9 cellular contexts compared by ENCODE assay signal in genomic region chr20:1946762-1947534, GRCh38. TPM values are rescaled to one million over a fixed set of nuclear protein-coding genes. Genes with fewer than 3 reads are reported as not detected.
DNase-seq lines count a peak whose midpoint lies in the region; ATAC-seq and TF ChIP-seq lines count a peak whose summit lies in the region.
"Had no signal": no experiment of that assay in that cellular context is flagged by ENCODE, and none has a peak within 500 bp of the region (broad histone marks: within the 10 kb centered on the region; RNA-seq: fewer than 3 reads in every experiment).

No MANE protein-coding gene starts in this region.

- H3K9me3 Mint-ChIP-seq in glutamatergic neuron (ENCODE audit: unreplicated experiment) = peaks cover 1% of the 10 kb centered on the region

- POLR2A ChIA-PET in PC-3 (lab: Charles Lee; ENCODE audit: unreplicated experiment) = no interaction called here

- H3K4me2 ChIP-seq in PC-3 (ENCODE audit: low read length) = peak overlapping the region; percentile 77
- H3K4me2 ChIP-seq in neural cell (ENCODE audit: low read length) = no peak overlapping the region

- peak; percentile 45 for ATAC-seq in PC-3
- ATAC-seq in HG03342 (IDR thresholded peaks at IDR 0.05; ENCODE audit: unreplicated experiment) = no peak

- H3K27me3 Mint-ChIP-seq in glutamatergic neuron (ENCODE audit: unreplicated experiment) = peaks cover 13% of the 10 kb centered on the region

- H3K36me3 Mint-ChIP-seq in glutamatergic neuron (ENCODE audit: unreplicated experiment) = no peaks in the 10 kb centered on the region

- BruUV-seq in PC-3 (replicated peaks; lab: Mats Ljungman, UMichigan) = no TSS peak

- H3K27ac ChIP-seq in PC-3 (ENCODE audit: low read length) (no peak overlapping the region), neural cell (ENCODE audit: low read length) (no peak overlapping the region)

- H3F3A ChIP-seq in PC-3 (ENCODE audit: low read length, unreplicated experiment) = no peaks in the 10 kb centered on the region
- no peaks in the 10 kb centered on the region for H3F3A ChIP-seq in neural cell (ENCODE audit: insufficient read depth, low read length, poor library complexity, severe bottlenecking)

- peaks cover 18% of the 10 kb centered on the region for H3K4me1 Mint-ChIP-seq in glutamatergic neuron (ENCODE audit: low read depth, unreplicated experiment)

- intact Hi-C loops in PC-3 (cut with micrococcal nuclease) = loop anchor here (10.0 kb wide), 1 partner anchor 142 kb away; no protein-coding TSS in a partner anchor
- intact Hi-C loops in posterior cingulate gyrus (cut with DNase I) = no loop called here

- peaks cover 6% of the 10 kb centered on the region; the same call in 1 of the 2 replicates for H3K4me1 ChIP-seq in PC-3 (ENCODE audit: insufficient read depth, low read length)

- H3K27me3 ChIP-seq in PC-3 (ENCODE audit: low read length) = peaks cover 35% of the 10 kb centered on the region
- H3K27me3 ChIP-seq in neural cell (ENCODE audit: insufficient read depth, low read depth, low read length) = peaks cover 22% of the 10 kb centered on the region

- no peak for TF ChIP-seq EP300 in neural cell (conservative IDR thresholded peaks at IDR 0.05; ENCODE audit: poor library complexity, severe bottlenecking)

- no peaks in the 10 kb centered on the region for H3K79me2 ChIP-seq in PC-3 (ENCODE audit: low read length)
- no peaks in the 10 kb centered on the region for H3K79me2 ChIP-seq in neural cell (replicated peaks; ENCODE audit: insufficient read depth, low read length)

- H3K9me2 ChIP-seq in PC-3 (replicated peaks; ENCODE audit: low read length) (no peaks in the 10 kb centered on the region), neural cell (ENCODE audit: insufficient read depth, low read length) (no peaks in the 10 kb centered on the region)

- H3K9ac ChIP-seq in PC-3 (ENCODE audit: low read length) = no peak overlapping the region
- no peak overlapping the region for H3K9ac ChIP-seq in neural cell (ENCODE audit: low read length)

- H4K20me1 ChIP-seq in PC-3 (ENCODE audit: low read length) (no peaks in the 10 kb centered on the region), neural cell (ENCODE audit: insufficient read depth) (no peaks in the 10 kb centered on the region)

- TF ChIP-seq RAD21 in neural cell (conservative IDR thresholded peaks at IDR 0.05) = no peak

- peak overlapping the region; percentile 83 for H3K4me3 Mint-ChIP-seq in glutamatergic neuron (ENCODE audit: unreplicated experiment)

- H3K36me3 ChIP-seq in PC-3 (ENCODE audit: low read depth, low read length) = no peaks in the 10 kb centered on the region
- no peaks in the 10 kb centered on the region for H3K36me3 ChIP-seq in neural cell (ENCODE audit: insufficient read depth, low read length)

- H2AFZ ChIP-seq in PC-3 (ENCODE audit: low read length) (peak overlapping the region; percentile 80), neural cell (ENCODE audit: low read depth, low read length) (peak overlapping the region; percentile 21)

- peak; percentile 24 for DNase-seq in AG10803 (ENCODE audit: low read depth)
- no peak for DNase-seq in PC-3
- DNase-seq in glutamatergic neuron = peak; percentile 52
- DNase-seq in NCI-H1694 (lab: John Stamatoyannopoulos, UW) = no peak
- DNase-seq in posterior cingulate gyrus = no peak
- DNase-seq in NCI-H146 treated with DMSO at 0.1 percent for 48 hours (lab: John Stamatoyannopoulos, UW; ENCODE audit: unreplicated experiment) = no peak

- no peak overlapping the region for H3K4me3 ChIP-seq in AG10803 (ENCODE audit: low read length)
- H3K4me3 ChIP-seq in PC-3 (ENCODE audit: low read length) = peak overlapping the region; percentile 48
- H3K4me3 ChIP-seq in neural cell (ENCODE audit: low read length) = no peak overlapping the region

- no peak for TF ChIP-seq CTCF in AG10803 (conservative IDR thresholded peaks at IDR 0.05; ENCODE audit: low read length)
- no peak for TF ChIP-seq CTCF in PC-3 (conservative IDR thresholded peaks at IDR 0.05; ENCODE audit: low read depth, low read length)
- no peak for TF ChIP-seq CTCF in glutamatergic neuron (IDR thresholded peaks at IDR 0.05; ENCODE audit: partially characterized antibody, unreplicated experiment)
- TF ChIP-seq CTCF in neural cell (IDR thresholded peaks at IDR 0.05; ENCODE audit: poor library complexity, severe bottlenecking) = no peak

- CTCF ChIA-PET in PC-3 (lab: Charles Lee) = no interaction called here

- no peaks in the 10 kb centered on the region for H3K9me3 ChIP-seq in PC-3 (ENCODE audit: low read length)
- H3K9me3 ChIP-seq in neural cell (ENCODE audit: low read length) = no peaks in the 10 kb centered on the region

- no peak overlapping the region for H3K27ac Mint-ChIP-seq in glutamatergic neuron (ENCODE audit: unreplicated experiment)

TF ChIP-seq in neural cell, 6 proteins besides CTCF, POLR2A, EP300 and RAD21:
- no peak for TF ChIP-seq TAF1 (IDR thresholded peaks at IDR 0.05; ENCODE audit: low read depth)
- no peak for TF ChIP-seq POLR2AphosphoS5 (IDR thresholded peaks at IDR 0.05)
- TF ChIP-seq EZH2 (IDR thresholded peaks at IDR 0.05; ENCODE audit: borderline replicate concordance, insufficient read depth, low read length, poor library complexity, severe bottlenecking) = no peak
- TF ChIP-seq REST (IDR thresholded peaks at IDR 0.05; ENCODE audit: borderline replicate concordance) = no peak
- TF ChIP-seq MXI1 (conservative IDR thresholded peaks at IDR 0.05; ENCODE audit: poor library complexity, severe bottlenecking) = no peak
- no peak for TF ChIP-seq SMC3 (conservative IDR thresholded peaks at IDR 0.05; ENCODE audit: poor library complexity)
TF ChIP-seq in neural cell: peak in this region for 0.

RNA-seq across cellular contexts. Expression of gene PDYN, which starts 46.9 kb away (rescaled TPM):
- not detected in 2 replicates for total RNA-seq in PC-3 (2014; rRNA removed)
- not detected for total RNA-seq in glutamatergic neuron (ENCODE audit: unreplicated experiment)
- polyA plus RNA-seq in neural cell = 17.3 and 17.7 TPM in 2 replicates
- 15.2 and 17.0 TPM in 2 replicates for polyA minus RNA-seq in neural cell
- total RNA-seq: lung microvascular endothelial cell had no signal

RNA-seq across cellular contexts. Expression of gene SIRPA, which starts 51.7 kb away (rescaled TPM):
- total RNA-seq in PC-3 (2014; rRNA removed) = 12.8 and 17.3 TPM in 2 replicates
- total RNA-seq in glutamatergic neuron (ENCODE audit: unreplicated experiment) = 0.34 TPM
- polyA plus RNA-seq in neural cell = 6.7 and 8.0 TPM in 2 replicates
- polyA minus RNA-seq in neural cell = 6.8 and 8.2 TPM in 2 replicates

Comparison
In these comparisons a context has a peak if more than half of its experiments do, and no peak if none do; other contexts are left out.
1. DNase-seq: peak in AG10803 (single experiment) and glutamatergic neuron (single experiment); none in PC-3 (single experiment), NCI-H1694 (single experiment), posterior cingulate gyrus (0 of 10) and NCI-H146 treated with DMSO at 0.1 percent for 48 hours (single experiment).
2. RNA of gene SIRPA, which starts 51.7 kb away (total RNA-seq): 12.8 to 17.3 TPM in PC-3; 0.34 TPM in glutamatergic neuron (single experiment); every median in the first group is over 10 times any median in the second.